In the genomic region with DNA sequence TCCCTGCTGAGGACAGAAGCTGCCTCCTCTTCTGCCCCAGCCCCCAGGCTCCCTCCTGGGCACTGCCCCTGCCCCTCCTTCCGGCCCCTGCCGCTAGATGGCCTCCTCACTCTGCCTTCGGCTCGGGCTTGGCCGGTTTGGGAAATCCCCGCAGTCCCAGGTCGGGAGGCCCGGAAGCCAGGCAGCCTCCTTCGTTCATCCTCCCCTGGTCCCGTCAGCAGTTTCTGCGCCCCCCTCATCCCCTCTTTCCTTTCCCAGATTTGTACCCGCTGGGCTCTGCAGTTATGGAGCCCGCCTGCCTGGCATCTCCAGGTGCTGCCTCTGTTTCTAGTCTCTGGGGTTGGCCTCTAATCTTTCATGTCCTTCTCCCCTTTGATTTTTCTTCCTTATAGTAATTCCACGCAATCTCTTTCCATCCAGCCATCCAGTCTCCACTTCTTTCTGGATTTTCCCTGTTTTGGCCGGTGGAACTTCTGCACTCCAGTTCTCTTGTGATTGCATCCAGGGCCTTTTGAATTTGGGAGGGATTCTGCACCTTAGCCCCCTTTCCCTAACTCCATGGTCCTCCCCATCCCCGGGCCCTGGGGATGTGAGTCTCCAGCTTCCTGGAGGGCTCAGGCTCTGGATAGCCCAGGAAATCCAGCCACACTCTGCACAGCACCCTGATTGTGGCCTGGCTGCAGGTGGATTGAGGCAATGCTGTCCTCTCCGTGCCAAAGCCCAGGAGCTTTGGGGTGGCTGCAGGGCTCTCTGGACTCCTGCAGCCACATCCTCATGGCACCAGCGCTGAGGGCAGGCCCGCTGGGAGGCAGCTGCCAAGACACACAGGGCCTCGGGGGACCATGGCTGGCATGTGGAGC, we compare ENCODE assay signal across 2 cellular contexts.
TF ChIP-seq lines count a peak whose summit lies in the region.

No MANE protein-coding gene starts in this region.

TF ChIP-seq in GM12878, 131 proteins besides CTCF, POLR2A, EP300 and RAD21 (continued from another document):
- TF ChIP-seq, protein P1, sequence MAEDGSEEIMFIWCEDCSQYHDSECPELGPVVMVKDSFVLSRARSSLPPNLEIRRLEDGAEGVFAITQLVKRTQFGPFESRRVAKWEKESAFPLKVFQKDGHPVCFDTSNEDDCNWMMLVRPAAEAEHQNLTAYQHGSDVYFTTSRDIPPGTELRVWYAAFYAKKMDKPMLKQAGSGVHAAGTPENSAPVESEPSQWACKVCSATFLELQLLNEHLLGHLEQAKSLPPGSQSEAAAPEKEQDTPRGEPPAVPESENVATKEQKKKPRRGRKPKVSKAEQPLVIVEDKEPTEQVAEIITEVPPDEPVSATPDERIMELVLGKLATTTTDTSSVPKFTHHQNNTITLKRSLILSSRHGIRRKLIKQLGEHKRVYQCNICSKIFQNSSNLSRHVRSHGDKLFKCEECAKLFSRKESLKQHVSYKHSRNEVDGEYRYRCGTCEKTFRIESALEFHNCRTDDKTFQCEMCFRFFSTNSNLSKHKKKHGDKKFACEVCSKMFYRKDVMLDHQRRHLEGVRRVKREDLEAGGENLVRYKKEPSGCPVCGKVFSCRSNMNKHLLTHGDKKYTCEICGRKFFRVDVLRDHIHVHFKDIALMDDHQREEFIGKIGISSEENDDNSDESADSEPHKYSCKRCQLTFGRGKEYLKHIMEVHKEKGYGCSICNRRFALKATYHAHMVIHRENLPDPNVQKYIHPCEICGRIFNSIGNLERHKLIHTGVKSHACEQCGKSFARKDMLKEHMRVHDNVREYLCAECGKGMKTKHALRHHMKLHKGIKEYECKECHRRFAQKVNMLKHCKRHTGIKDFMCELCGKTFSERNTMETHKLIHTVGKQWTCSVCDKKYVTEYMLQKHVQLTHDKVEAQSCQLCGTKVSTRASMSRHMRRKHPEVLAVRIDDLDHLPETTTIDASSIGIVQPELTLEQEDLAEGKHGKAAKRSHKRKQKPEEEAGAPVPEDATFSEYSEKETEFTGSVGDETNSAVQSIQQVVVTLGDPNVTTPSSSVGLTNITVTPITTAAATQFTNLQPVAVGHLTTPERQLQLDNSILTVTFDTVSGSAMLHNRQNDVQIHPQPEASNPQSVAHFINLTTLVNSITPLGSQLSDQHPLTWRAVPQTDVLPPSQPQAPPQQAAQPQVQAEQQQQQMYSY (CRISPR knock-in tag; IDR thresholded peaks at IDR 0.05): no peak
- TF ChIP-seq, protein P2, sequence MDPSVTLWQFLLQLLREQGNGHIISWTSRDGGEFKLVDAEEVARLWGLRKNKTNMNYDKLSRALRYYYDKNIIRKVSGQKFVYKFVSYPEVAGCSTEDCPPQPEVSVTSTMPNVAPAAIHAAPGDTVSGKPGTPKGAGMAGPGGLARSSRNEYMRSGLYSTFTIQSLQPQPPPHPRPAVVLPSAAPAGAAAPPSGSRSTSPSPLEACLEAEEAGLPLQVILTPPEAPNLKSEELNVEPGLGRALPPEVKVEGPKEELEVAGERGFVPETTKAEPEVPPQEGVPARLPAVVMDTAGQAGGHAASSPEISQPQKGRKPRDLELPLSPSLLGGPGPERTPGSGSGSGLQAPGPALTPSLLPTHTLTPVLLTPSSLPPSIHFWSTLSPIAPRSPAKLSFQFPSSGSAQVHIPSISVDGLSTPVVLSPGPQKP (IDR thresholded peaks at IDR 0.05; ENCODE audit: low read depth, low read length): peak; percentile 51; the same call in 1 of the 2 replicates
- TF ChIP-seq MEF2A (IDR thresholded peaks at IDR 0.05; ENCODE audit: insufficient read depth, low read depth, low read length) (no peak), NBN (IDR thresholded peaks at IDR 0.05) (0 out of 2 replicates have a peak, but pooled peaks have one; percentile 26), IKZF1 (conservative IDR thresholded peaks at IDR 0.05) (peak; percentile 28; the same call in 1 of the 2 replicates), IKZF2 (IDR thresholded peaks at IDR 0.05) (no peak), ATF7 (IDR thresholded peaks at IDR 0.05; ENCODE audit: low read depth) (no peak), MXI1 (IDR thresholded peaks at IDR 0.05; ENCODE audit: low read depth, low read length) (no peak), SPI1 (IDR thresholded peaks at IDR 0.05; ENCODE audit: borderline replicate concordance, insufficient read depth, low read depth, low read length) (no peak), SMAD1 (IDR thresholded peaks at IDR 0.05; ENCODE audit: low read depth, partially characterized antibody) (no peak), NFYA (IDR thresholded peaks at IDR 0.05; ENCODE audit: borderline replicate concordance, low read depth, low read length) (no peak), YY1 (IDR thresholded peaks at IDR 0.05; ENCODE audit: low read depth, low read length) (peak; percentile 67), CBX5 (IDR thresholded peaks at IDR 0.05; ENCODE audit: low read depth) (no peak), SIX5 (IDR thresholded peaks at IDR 0.05; ENCODE audit: low read depth, low read length, severe bottlenecking) (no peak), NR2C1 (IDR thresholded peaks at IDR 0.05) (no peak), GATAD2B (conservative IDR thresholded peaks at IDR 0.05; ENCODE audit: low read depth) (no peak), RFX5 (IDR thresholded peaks at IDR 0.05; ENCODE audit: low read depth, low read length) (no peak), POLR2AphosphoS5 (IDR thresholded peaks at IDR 0.05; ENCODE audit: low read length) (no peak), GABPA (IDR thresholded peaks at IDR 0.05; ENCODE audit: low read depth) (no peak), NFIC (IDR thresholded peaks at IDR 0.05; ENCODE audit: low read depth, low read length) (no peak), BMI1 (IDR thresholded peaks at IDR 0.05; ENCODE audit: borderline replicate concordance) (no peak), YBX1 (IDR thresholded peaks at IDR 0.05) (no peak)
- TF ChIP-seq, protein P3, sequence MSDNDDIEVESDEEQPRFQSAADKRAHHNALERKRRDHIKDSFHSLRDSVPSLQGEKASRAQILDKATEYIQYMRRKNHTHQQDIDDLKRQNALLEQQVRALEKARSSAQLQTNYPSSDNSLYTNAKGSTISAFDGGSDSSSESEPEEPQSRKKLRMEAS (IDR thresholded peaks at IDR 0.05; ENCODE audit: low read depth, low read length): no peak
- TF ChIP-seq, protein P4, sequence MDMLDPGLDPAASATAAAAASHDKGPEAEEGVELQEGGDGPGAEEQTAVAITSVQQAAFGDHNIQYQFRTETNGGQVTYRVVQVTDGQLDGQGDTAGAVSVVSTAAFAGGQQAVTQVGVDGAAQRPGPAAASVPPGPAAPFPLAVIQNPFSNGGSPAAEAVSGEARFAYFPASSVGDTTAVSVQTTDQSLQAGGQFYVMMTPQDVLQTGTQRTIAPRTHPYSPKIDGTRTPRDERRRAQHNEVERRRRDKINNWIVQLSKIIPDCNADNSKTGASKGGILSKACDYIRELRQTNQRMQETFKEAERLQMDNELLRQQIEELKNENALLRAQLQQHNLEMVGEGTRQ (IDR thresholded peaks at IDR 0.05; ENCODE audit: borderline replicate concordance, low read depth, low read length): no peak
- TF ChIP-seq, protein P5, sequence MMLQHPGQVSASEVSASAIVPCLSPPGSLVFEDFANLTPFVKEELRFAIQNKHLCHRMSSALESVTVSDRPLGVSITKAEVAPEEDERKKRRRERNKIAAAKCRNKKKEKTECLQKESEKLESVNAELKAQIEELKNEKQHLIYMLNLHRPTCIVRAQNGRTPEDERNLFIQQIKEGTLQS (IDR thresholded peaks at IDR 0.05; ENCODE audit: borderline replicate concordance, extremely low read depth, low read depth, low read length): no peak

TF ChIP-seq in HepG2, 621 proteins besides CTCF, POLR2A, EP300 and RAD21 (continued from another document and continues in another):
- TF ChIP-seq, protein P6, sequence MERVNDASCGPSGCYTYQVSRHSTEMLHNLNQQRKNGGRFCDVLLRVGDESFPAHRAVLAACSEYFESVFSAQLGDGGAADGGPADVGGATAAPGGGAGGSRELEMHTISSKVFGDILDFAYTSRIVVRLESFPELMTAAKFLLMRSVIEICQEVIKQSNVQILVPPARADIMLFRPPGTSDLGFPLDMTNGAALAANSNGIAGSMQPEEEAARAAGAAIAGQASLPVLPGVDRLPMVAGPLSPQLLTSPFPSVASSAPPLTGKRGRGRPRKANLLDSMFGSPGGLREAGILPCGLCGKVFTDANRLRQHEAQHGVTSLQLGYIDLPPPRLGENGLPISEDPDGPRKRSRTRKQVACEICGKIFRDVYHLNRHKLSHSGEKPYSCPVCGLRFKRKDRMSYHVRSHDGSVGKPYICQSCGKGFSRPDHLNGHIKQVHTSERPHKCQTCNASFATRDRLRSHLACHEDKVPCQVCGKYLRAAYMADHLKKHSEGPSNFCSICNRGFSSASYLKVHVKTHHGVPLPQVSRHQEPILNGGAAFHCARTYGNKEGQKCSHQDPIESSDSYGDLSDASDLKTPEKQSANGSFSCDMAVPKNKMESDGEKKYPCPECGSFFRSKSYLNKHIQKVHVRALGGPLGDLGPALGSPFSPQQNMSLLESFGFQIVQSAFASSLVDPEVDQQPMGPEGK (CRISPR knock-in tag; IDR thresholded peaks at IDR 0.05): peak; percentile 64
- TF ChIP-seq, protein P7, sequence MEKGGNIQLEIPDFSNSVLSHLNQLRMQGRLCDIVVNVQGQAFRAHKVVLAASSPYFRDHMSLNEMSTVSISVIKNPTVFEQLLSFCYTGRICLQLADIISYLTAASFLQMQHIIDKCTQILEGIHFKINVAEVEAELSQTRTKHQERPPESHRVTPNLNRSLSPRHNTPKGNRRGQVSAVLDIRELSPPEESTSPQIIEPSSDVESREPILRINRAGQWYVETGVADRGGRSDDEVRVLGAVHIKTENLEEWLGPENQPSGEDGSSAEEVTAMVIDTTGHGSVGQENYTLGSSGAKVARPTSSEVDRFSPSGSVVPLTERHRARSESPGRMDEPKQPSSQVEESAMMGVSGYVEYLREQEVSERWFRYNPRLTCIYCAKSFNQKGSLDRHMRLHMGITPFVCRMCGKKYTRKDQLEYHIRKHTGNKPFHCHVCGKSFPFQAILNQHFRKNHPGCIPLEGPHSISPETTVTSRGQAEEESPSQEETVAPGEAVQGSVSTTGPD (CRISPR knock-in tag; IDR thresholded peaks at IDR 0.05): no peak
- TF ChIP-seq MAZ (IDR thresholded peaks at IDR 0.05; ENCODE audit: borderline replicate concordance, low read depth, low read length): peak; percentile 57; the same call in 1 of the 2 replicates
- TF ChIP-seq MAZ (CRISPR knock-in tag; IDR thresholded peaks at IDR 0.05; ENCODE audit: low read depth): peak; percentile 74
- no peak for TF ChIP-seq YEATS4 (CRISPR knock-in tag; IDR thresholded peaks at IDR 0.05; ENCODE audit: borderline replicate concordance)
- TF ChIP-seq PITX1 (CRISPR knock-in tag; IDR thresholded peaks at IDR 0.05): peak; percentile 61; the same call in 1 of the 2 replicates
- TF ChIP-seq, protein P8, sequence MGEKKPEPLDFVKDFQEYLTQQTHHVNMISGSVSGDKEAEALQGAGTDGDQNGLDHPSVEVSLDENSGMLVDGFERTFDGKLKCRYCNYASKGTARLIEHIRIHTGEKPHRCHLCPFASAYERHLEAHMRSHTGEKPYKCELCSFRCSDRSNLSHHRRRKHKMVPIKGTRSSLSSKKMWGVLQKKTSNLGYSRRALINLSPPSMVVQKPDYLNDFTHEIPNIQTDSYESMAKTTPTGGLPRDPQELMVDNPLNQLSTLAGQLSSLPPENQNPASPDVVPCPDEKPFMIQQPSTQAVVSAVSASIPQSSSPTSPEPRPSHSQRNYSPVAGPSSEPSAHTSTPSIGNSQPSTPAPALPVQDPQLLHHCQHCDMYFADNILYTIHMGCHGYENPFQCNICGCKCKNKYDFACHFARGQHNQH (CRISPR knock-in tag; IDR thresholded peaks at IDR 0.05): peak; percentile 20; the same call in 1 of the 2 replicates
- 0 out of 2 replicates have a peak, but pooled peaks have one; percentile 25 for TF ChIP-seq CBX5 (CRISPR knock-in tag; IDR thresholded peaks at IDR 0.05; ENCODE audit: borderline replicate concordance)
- TF ChIP-seq, protein P9, sequence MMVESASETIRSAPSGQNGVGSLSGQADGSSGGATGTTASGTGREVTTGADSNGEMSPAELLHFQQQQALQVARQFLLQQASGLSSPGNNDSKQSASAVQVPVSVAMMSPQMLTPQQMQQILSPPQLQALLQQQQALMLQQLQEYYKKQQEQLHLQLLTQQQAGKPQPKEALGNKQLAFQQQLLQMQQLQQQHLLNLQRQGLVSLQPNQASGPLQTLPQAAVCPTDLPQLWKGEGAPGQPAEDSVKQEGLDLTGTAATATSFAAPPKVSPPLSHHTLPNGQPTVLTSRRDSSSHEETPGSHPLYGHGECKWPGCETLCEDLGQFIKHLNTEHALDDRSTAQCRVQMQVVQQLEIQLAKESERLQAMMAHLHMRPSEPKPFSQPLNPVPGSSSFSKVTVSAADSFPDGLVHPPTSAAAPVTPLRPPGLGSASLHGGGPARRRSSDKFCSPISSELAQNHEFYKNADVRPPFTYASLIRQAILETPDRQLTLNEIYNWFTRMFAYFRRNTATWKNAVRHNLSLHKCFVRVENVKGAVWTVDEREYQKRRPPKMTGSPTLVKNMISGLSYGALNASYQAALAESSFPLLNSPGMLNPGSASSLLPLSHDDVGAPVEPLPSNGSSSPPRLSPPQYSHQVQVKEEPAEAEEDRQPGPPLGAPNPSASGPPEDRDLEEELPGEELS (CRISPR knock-in tag; IDR thresholded peaks at IDR 0.05): no peak
- TF ChIP-seq WIZ (CRISPR knock-in tag; IDR thresholded peaks at IDR 0.05): no peak
- TF ChIP-seq XBP1 (CRISPR knock-in tag; IDR thresholded peaks at IDR 0.05): no peak
- no peak for TF ChIP-seq CREB1 (IDR thresholded peaks at IDR 0.05)
- no peak for TF ChIP-seq CREB1 (CRISPR knock-in tag; IDR thresholded peaks at IDR 0.05)
- TF ChIP-seq ZNF296 (CRISPR knock-in tag; conservative IDR thresholded peaks at IDR 0.05): no peak
- TF ChIP-seq RBM22 (optimal IDR thresholded peaks at IDR 0.05; ENCODE audit: low read length): no peak
- 0 out of 2 replicates have a peak, but pooled peaks have one; percentile 47 for TF ChIP-seq EZH2 (conservative IDR thresholded peaks at IDR 0.05; ENCODE audit: low read depth, low read length)
- TF ChIP-seq NR2F6 (IDR thresholded peaks at IDR 0.05): no peak
- no peak for TF ChIP-seq NR2F6 (CRISPR knock-in tag; IDR thresholded peaks at IDR 0.05)
- TF ChIP-seq, protein P10, sequence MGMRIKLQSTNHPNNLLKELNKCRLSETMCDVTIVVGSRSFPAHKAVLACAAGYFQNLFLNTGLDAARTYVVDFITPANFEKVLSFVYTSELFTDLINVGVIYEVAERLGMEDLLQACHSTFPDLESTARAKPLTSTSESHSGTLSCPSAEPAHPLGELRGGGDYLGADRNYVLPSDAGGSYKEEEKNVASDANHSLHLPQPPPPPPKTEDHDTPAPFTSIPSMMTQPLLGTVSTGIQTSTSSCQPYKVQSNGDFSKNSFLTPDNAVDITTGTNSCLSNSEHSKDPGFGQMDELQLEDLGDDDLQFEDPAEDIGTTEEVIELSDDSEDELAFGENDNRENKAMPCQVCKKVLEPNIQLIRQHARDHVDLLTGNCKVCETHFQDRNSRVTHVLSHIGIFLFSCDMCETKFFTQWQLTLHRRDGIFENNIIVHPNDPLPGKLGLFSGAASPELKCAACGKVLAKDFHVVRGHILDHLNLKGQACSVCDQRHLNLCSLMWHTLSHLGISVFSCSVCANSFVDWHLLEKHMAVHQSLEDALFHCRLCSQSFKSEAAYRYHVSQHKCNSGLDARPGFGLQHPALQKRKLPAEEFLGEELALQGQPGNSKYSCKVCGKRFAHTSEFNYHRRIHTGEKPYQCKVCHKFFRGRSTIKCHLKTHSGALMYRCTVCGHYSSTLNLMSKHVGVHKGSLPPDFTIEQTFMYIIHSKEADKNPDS (CRISPR knock-in tag; IDR thresholded peaks at IDR 0.05): no peak
